8 cellular contexts compared by ENCODE assay signal in the genomic region with DNA sequence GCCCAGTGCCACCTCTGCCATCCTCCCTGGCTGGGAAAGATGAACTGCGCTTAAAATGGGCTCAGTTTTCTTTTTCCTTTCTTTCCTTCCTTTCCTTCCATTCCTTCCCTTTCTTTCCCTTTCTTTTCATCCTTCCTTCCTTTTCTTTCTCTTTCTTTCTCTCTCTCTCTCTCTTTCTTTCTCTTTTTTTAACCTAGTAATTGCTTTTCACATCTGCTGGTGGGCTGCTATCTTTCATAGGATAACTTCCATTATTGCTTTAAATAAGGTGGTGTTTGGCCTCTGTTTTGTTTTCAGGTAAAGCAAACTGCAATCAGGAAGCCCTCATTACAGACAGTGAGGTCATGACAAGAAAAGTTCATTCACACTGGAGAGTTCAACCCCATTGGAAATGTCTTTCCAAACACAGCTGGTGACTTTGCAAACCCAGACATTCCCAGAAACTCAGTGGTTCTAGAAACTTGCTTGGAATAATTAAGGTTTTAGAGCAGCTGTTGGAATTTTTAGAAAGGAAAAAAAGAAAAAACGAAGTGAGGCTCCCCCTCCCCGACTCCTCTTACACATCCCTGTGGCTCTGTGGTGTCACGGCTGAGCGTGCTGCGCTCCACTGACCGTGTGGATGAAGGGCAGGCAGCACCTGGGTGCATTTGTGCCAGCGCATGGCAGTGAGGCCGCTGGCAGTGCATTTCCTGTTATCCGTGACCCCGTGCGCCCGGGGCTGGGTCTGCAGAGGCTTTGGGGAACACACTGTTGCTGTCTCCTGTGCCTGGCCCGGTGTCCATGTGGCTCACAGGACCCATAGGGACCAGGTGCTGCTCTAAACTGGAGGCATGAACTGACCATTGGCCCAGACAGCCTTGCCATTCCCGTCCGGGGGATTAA.
DNase-seq lines count a peak whose midpoint lies in the region; ATAC-seq and TF ChIP-seq lines count a peak whose summit lies in the region.

No MANE protein-coding gene starts in this region.

- no peak for TF ChIP-seq POLR2A in IMR-90 (IDR thresholded peaks at IDR 0.05; ENCODE audit: low read depth, low read length)

- intact Hi-C loops in IMR-90 (cut with micrococcal nuclease): loop anchor here (1.0 kb wide), 4 partner anchors 55 to 252 kb away; no protein-coding TSS in a partner anchor

- H4K91ac ChIP-seq in IMR-90 (ENCODE audit: insufficient read depth, low read depth, low read length): peak overlapping the region; percentile 90

- H3K4me2 ChIP-seq in BLaER1: peak overlapping the region; percentile 91
- H3K4me2 ChIP-seq in IMR-90 (ENCODE audit: low read depth, low read length): peak overlapping the region; percentile 3; the same call in 1 of the 2 replicates

- H3K18ac ChIP-seq in IMR-90 (ENCODE audit: low read depth, low read length): peak overlapping the region; percentile 81

- H3K79me1 ChIP-seq in IMR-90 (ENCODE audit: low read depth in 1 of 2, low read length in 2 of 2): no peaks in the 10 kb centered on the region; a peak in 1 of 4 replicates

- H3K36me3 ChIP-seq in BLaER1 (peaks cover 34% of the 10 kb centered on the region), IMR-90 (ENCODE audit: control insufficient read depth, insufficient read depth, low read length) (no peaks in the 10 kb centered on the region), brain microvascular endothelial cell (replicated peaks) (peaks cover 2% of the 10 kb centered on the region)

- WGBS in IMR-90 (ENCODE audit: extremely low coverage in 2 of 2, insufficient read length in 1 of 2), 2 experiments: 90% methylated on average over 9 of the region's 16 CpGs; no CpG with 5 or more reads in 1 of the 2 experiments

- H3K4me3 ChIP-seq in BLaER1: peak overlapping the region; percentile 54
- no peak overlapping the region for H3K4me3 ChIP-seq in IMR-90 (ENCODE audit: insufficient read depth, low read depth, low read length)
- no peak overlapping the region for H3K4me3 ChIP-seq in brain microvascular endothelial cell (ENCODE audit: low read depth, low read length)

- DNase-seq in IMR-90 (peak; percentile 58), brain microvascular endothelial cell (no peak), myocyte (ENCODE audit: low read depth) (peak; percentile 37)
- no peak for DNase-seq in stimulated activated CD4-positive, alpha-beta T cell treated with anti-CD3 and anti-CD28 coated beads, Interleukin-2, amount 100 ng/mL, for 48 hours
- no peak for DNase-seq in activated CD4-positive, alpha-beta T cell treated with anti-CD3 and anti-CD28 coated beads, Interleukin-2, amount 50 U/mL, for 48 hours

- H2BK20ac ChIP-seq in IMR-90 (ENCODE audit: low read depth, low read length): peak overlapping the region; percentile 84

- H3K27me3 ChIP-seq in BLaER1 (no peaks in the 10 kb centered on the region), IMR-90 (ENCODE audit: control insufficient read depth, insufficient read depth, low read length) (no peaks in the 10 kb centered on the region), brain microvascular endothelial cell (replicated peaks) (no peaks in the 10 kb centered on the region)

- no peak for TF ChIP-seq RAD21 in IMR-90 (IDR thresholded peaks at IDR 0.05; ENCODE audit: low read length)

- H2BK15ac ChIP-seq in IMR-90 (ENCODE audit: low read depth, low read length): peak overlapping the region; percentile 78; the same call in 2 of the 3 replicates

- no TSS peak for BruUV-seq in IMR-90 (replicated peaks; lab: Mats Ljungman, UMichigan)

- dilution Hi-C loops in IMR-90 (cut with HindIII; ENCODE audit: low sequenced_read_pairs, unreplicated experiment): no loop called here

- in situ Hi-C loops in IMR-90 (cut with MboI; ENCODE audit: low sequenced_read_pairs): no loop called here
- in situ Hi-C loops in brain microvascular endothelial cell (cut with HindIII; ENCODE audit: low pct_ligation_motif_present, low sequenced_read_pairs): loop anchor here (25.0 kb wide), 1 partner anchor 157 kb away; no protein-coding TSS in a partner anchor

- POLR2A ChIA-PET in IMR-90 (lab: Charles Lee; ENCODE audit: unreplicated experiment): no interaction called here

- peak overlapping the region; percentile 3 to 91 for H4K8ac ChIP-seq in IMR-90 (ENCODE audit: low read depth in 2 of 2, low read length in 2 of 2)

- H2AK9ac ChIP-seq in IMR-90 (replicated peaks; ENCODE audit: low read depth, low read length, poor library complexity): peak overlapping the region; percentile 10

- no peak for TF ChIP-seq CTCF in IMR-90 (conservative IDR thresholded peaks at IDR 0.05; ENCODE audit: low read depth, low read length)
- no peak for TF ChIP-seq CTCF in brain microvascular endothelial cell (IDR thresholded peaks at IDR 0.05; ENCODE audit: low read depth, low read length, missing control alignments)

- peaks cover 26% of the 10 kb centered on the region; the same call in 1 of the 2 replicates for H4K20me1 ChIP-seq in BLaER1
- H4K20me1 ChIP-seq in IMR-90 (ENCODE audit: insufficient read depth, low read length): no peaks in the 10 kb centered on the region

- H3K56ac ChIP-seq in IMR-90 (ENCODE audit: extremely low read depth, insufficient read depth, low read length): peak overlapping the region; percentile 46; the same call in 1 of the 2 replicates

- H2AK5ac ChIP-seq in IMR-90 (ENCODE audit: low read depth, low read length): peak overlapping the region; percentile 96

- H4K5ac ChIP-seq in IMR-90 (ENCODE audit: low read depth, low read length): peak overlapping the region; percentile 77

- H3K27ac ChIP-seq in BLaER1 (peak overlapping the region; percentile 88), IMR-90 (ENCODE audit: insufficient read depth, low read length) (peak overlapping the region; percentile 81), brain microvascular endothelial cell (peak overlapping the region; percentile 96)

- peak overlapping the region; percentile 84 for H3K4ac ChIP-seq in IMR-90 (ENCODE audit: low read depth, low read length)

- H2BK120ac ChIP-seq in IMR-90 (ENCODE audit: low read depth, low read length): peak overlapping the region; percentile 92

- H2BK5ac ChIP-seq in IMR-90 (ENCODE audit: low read depth, low read length, poor library complexity, severe bottlenecking): peak overlapping the region; percentile 69

- H3K23ac ChIP-seq in IMR-90 (ENCODE audit: low read depth, low read length): peak overlapping the region; percentile 88; the same call in 1 of the 2 replicates

- H3K9ac ChIP-seq in BLaER1 (peak overlapping the region; percentile 76), IMR-90 (ENCODE audit: low read depth, low read length) (peak overlapping the region; percentile 59)

- CTCF ChIA-PET in IMR-90 (lab: Yijun Ruan, JAX): interaction anchor here (0.5 to 1.1 kb wide), 9 partner anchors 9 to 208 kb away, joined by 3 to 6 read pairs (median 4); no protein-coding TSS in a partner anchor

- peak overlapping the region; percentile 84 for H3K14ac ChIP-seq in IMR-90 (replicated peaks; ENCODE audit: low read depth, low read length)

- peaks cover 75% of the 10 kb centered on the region for H3K4me1 ChIP-seq in BLaER1
- peaks cover 20% of the 10 kb centered on the region for H3K4me1 ChIP-seq in IMR-90 (ENCODE audit: control insufficient read depth, insufficient read depth, low read length)

- peaks cover 19% of the 10 kb centered on the region for H3K9me1 ChIP-seq in IMR-90 (ENCODE audit: insufficient read depth, low read length)

- peak overlapping the region; percentile 83 for H2AFZ ChIP-seq in IMR-90 (replicated peaks; ENCODE audit: low read length, poor library complexity)

- no peak for ATAC-seq in IMR-90 (ENCODE audit: low read depth)
- no peak for ATAC-seq in HG03175 (IDR thresholded peaks at IDR 0.05; ENCODE audit: unreplicated experiment)
- ATAC-seq in HG03460 (IDR thresholded peaks at IDR 0.05; ENCODE audit: unreplicated experiment): no peak

- H3K9me3 ChIP-seq in BLaER1 (0 out of 2 replicates have a peak, but pooled peaks cover 4% of the 10 kb centered on the region), IMR-90 (ENCODE audit: control insufficient read depth, insufficient read depth, low read length) (no peaks in the 10 kb centered on the region)

TF ChIP-seq in IMR-90, 13 proteins besides CTCF, POLR2A, EP300 and RAD21:
- TF ChIP-seq MAZ (IDR thresholded peaks at IDR 0.05; ENCODE audit: borderline replicate concordance, low read depth, low read length): no peak
- TF ChIP-seq BHLHE40 (IDR thresholded peaks at IDR 0.05; ENCODE audit: low read depth, low read length): no peak
- no peak for TF ChIP-seq RCOR1 (IDR thresholded peaks at IDR 0.05; ENCODE audit: insufficient replicate concordance, low read length)
- no peak for TF ChIP-seq SMC3 (IDR thresholded peaks at IDR 0.05; ENCODE audit: low read depth, low read length)
- TF ChIP-seq, protein P1, sequence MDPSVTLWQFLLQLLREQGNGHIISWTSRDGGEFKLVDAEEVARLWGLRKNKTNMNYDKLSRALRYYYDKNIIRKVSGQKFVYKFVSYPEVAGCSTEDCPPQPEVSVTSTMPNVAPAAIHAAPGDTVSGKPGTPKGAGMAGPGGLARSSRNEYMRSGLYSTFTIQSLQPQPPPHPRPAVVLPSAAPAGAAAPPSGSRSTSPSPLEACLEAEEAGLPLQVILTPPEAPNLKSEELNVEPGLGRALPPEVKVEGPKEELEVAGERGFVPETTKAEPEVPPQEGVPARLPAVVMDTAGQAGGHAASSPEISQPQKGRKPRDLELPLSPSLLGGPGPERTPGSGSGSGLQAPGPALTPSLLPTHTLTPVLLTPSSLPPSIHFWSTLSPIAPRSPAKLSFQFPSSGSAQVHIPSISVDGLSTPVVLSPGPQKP (IDR thresholded peaks at IDR 0.05; ENCODE audit: borderline replicate concordance, low read depth, low read length): no peak
- TF ChIP-seq RFX5 (IDR thresholded peaks at IDR 0.05; ENCODE audit: low read depth, low read length): no peak

Comparison
In these comparisons a context has a peak if more than half of its experiments do, and no peak if none do; other contexts are left out.
1. DNase-seq: peak in IMR-90 (single experiment) and myocyte (single experiment); none in brain microvascular endothelial cell (single experiment), stimulated activated CD4-positive, alpha-beta T cell treated with anti-CD3 and anti-CD28 coated beads, Interleukin-2, amount 100 ng/mL, for 48 hours (0 of 2) and activated CD4-positive, alpha-beta T cell treated with anti-CD3 and anti-CD28 coated beads, Interleukin-2, amount 50 U/mL, for 48 hours (0 of 2).
2. Peak in every context shown above with its lines, with median percentiles within 50 percentile points of each other: H3K27ac ChIP-seq.